ENCODE assay signal across 11 cellular contexts in genomic region chr6:49556429-49556837, GRCh38. TPM values are rescaled to one million over a fixed set of nuclear protein-coding genes. Genes with fewer than 3 reads are reported as not detected.
DNase-seq lines count a peak whose midpoint lies in the region; ATAC-seq and TF ChIP-seq lines count a peak whose summit lies in the region.
"Had no signal": no experiment of that assay in that cellular context is flagged by ENCODE, and none has a peak within 500 bp of the region (broad histone marks: within the 10 kb centered on the region; RNA-seq: fewer than 3 reads in every experiment).

No MANE protein-coding gene starts in this region.

- CTCF ChIA-PET in Calu3 (lab: Charles Lee) (no interaction called here), IMR-90 (lab: Yijun Ruan, JAX) (no interaction called here)

- H3K79me1 ChIP-seq in IMR-90 (ENCODE audit: low read depth in 1 of 2, low read length in 2 of 2): no peaks in the 10 kb centered on the region

- H3K56ac ChIP-seq in IMR-90 (ENCODE audit: extremely low read depth, insufficient read depth, low read length): no peak overlapping the region

- peaks cover 34% of the 10 kb centered on the region for H3K4me1 Mint-ChIP-seq in Calu3 (ENCODE audit: low read depth, unreplicated experiment)

- H3K14ac ChIP-seq in IMR-90 (replicated peaks; ENCODE audit: low read depth, low read length): no peak overlapping the region

- H2BK15ac ChIP-seq in IMR-90 (ENCODE audit: low read depth, low read length): no peak overlapping the region

- no peak overlapping the region for H2BK5ac ChIP-seq in IMR-90 (ENCODE audit: low read depth, low read length, poor library complexity, severe bottlenecking)

- BruUV-seq in Calu3 (replicated peaks; lab: Mats Ljungman, UMichigan) (no TSS peak), IMR-90 (replicated peaks; lab: Mats Ljungman, UMichigan) (no TSS peak)

- H4K91ac ChIP-seq in IMR-90 (ENCODE audit: insufficient read depth, low read depth, low read length): no peak overlapping the region

- dilution Hi-C loops in IMR-90 (cut with HindIII; ENCODE audit: low sequenced_read_pairs, unreplicated experiment): no loop called here

- POLR2A ChIA-PET in IMR-90 (lab: Charles Lee; ENCODE audit: unreplicated experiment): no interaction called here

- H3K18ac ChIP-seq in IMR-90 (ENCODE audit: low read depth, low read length): no peak overlapping the region

- ATAC-seq in IMR-90 (ENCODE audit: low read depth) (no peak), left lobe of liver (peak; percentile 82), HG03521 (IDR thresholded peaks at IDR 0.05; ENCODE audit: unreplicated experiment) (no peak), GM21723 (IDR thresholded peaks at IDR 0.05; ENCODE audit: unreplicated experiment) (no peak)
- ATAC-seq: naive thymus-derived CD4-positive, alpha-beta T cell had no signal

- H3K4me1 ChIP-seq in IMR-90 (ENCODE audit: control insufficient read depth, insufficient read depth, low read length): no peaks in the 10 kb centered on the region

- no peak overlapping the region for H2AK5ac ChIP-seq in IMR-90 (ENCODE audit: low read depth, low read length)

- H4K20me1 ChIP-seq in IMR-90 (ENCODE audit: insufficient read depth, low read length): no peaks in the 10 kb centered on the region

- no peaks in the 10 kb centered on the region for H3K9me1 ChIP-seq in IMR-90 (ENCODE audit: insufficient read depth, low read length)

- H2AK9ac ChIP-seq in IMR-90 (replicated peaks; ENCODE audit: low read depth, low read length, poor library complexity): no peak overlapping the region

- no peak overlapping the region for H3K9ac ChIP-seq in IMR-90 (ENCODE audit: low read depth, low read length)

- peaks cover 58% of the 10 kb centered on the region for H3K36me3 Mint-ChIP-seq in Calu3 (ENCODE audit: insufficient read depth, unreplicated experiment)
- H3K36me3 Mint-ChIP-seq: activated naive CD8-positive, alpha-beta T cell had no signal

- H4K8ac ChIP-seq in IMR-90 (ENCODE audit: low read depth in 2 of 2, low read length in 2 of 2): no peak overlapping the region

- no peak overlapping the region for H3K27ac ChIP-seq in IMR-90 (ENCODE audit: insufficient read depth, low read length)

- no peak overlapping the region for H3K4ac ChIP-seq in IMR-90 (ENCODE audit: low read depth, low read length)

- H3K4me3 Mint-ChIP-seq in Calu3 (ENCODE audit: low read depth, unreplicated experiment): peak overlapping the region; percentile 60
- H3K4me3 Mint-ChIP-seq: activated naive CD8-positive, alpha-beta T cell; naive thymus-derived CD4-positive, alpha-beta T cell had no signal

- TF ChIP-seq RAD21 in IMR-90 (IDR thresholded peaks at IDR 0.05; ENCODE audit: low read length): no peak

- H3K27me3 ChIP-seq in IMR-90 (ENCODE audit: control insufficient read depth, insufficient read depth, low read length): peaks cover 5% of the 10 kb centered on the region

- DNase-seq in Calu3 (peak; percentile 75), IMR-90 (peak; percentile 9), SHP77 treated with DMSO at 0.1 percent for 48 hours (lab: John Stamatoyannopoulos, UW) (peak; percentile 8), left lobe of liver (ENCODE audit: low spot score) (no peak), cerebellar nuclear complex (lab: John Stamatoyannopoulos, UW) (no peak), GDM1 (lab: John Stamatoyannopoulos, UW) (no peak)
- DNase-seq: naive thymus-derived CD4-positive, alpha-beta T cell had no signal

- TF ChIP-seq POLR2A in IMR-90 (IDR thresholded peaks at IDR 0.05; ENCODE audit: low read depth, low read length): no peak

- in situ Hi-C loops in IMR-90 (cut with MboI; ENCODE audit: low sequenced_read_pairs): no loop called here

- intact Hi-C loops in Calu3 (cut with micrococcal nuclease; ENCODE audit: unreplicated experiment): no loop called here
- intact Hi-C loops in IMR-90 (cut with micrococcal nuclease): no loop called here

- H3K4me3 ChIP-seq in IMR-90 (ENCODE audit: insufficient read depth, low read depth, low read length): no peak overlapping the region

- H3K9me3 ChIP-seq in IMR-90 (ENCODE audit: control insufficient read depth, insufficient read depth, low read length): no peaks in the 10 kb centered on the region

- peak overlapping the region; percentile 92 for H3K27ac Mint-ChIP-seq in Calu3 (ENCODE audit: unreplicated experiment)
- H3K27ac Mint-ChIP-seq: activated naive CD8-positive, alpha-beta T cell; naive thymus-derived CD4-positive, alpha-beta T cell had no signal

- H3K27me3 Mint-ChIP-seq in Calu3 (ENCODE audit: unreplicated experiment): no peaks in the 10 kb centered on the region

- TF ChIP-seq CTCF in Calu3 (IDR thresholded peaks at IDR 0.05; ENCODE audit: unreplicated experiment): no peak
- no peak for TF ChIP-seq CTCF in IMR-90 (conservative IDR thresholded peaks at IDR 0.05; ENCODE audit: low read depth, low read length)

- no peak overlapping the region for H3K23ac ChIP-seq in IMR-90 (ENCODE audit: low read depth, low read length)

- H3K36me3 ChIP-seq in IMR-90 (ENCODE audit: control insufficient read depth, insufficient read depth, low read length): no peaks in the 10 kb centered on the region

- H2AFZ ChIP-seq in IMR-90 (replicated peaks; ENCODE audit: low read length, poor library complexity): no peak overlapping the region

- H4K5ac ChIP-seq in IMR-90 (ENCODE audit: low read depth, low read length): no peak overlapping the region

- H3K4me2 ChIP-seq in IMR-90 (ENCODE audit: low read depth, low read length): no peak overlapping the region

- no peak overlapping the region for H2BK20ac ChIP-seq in IMR-90 (ENCODE audit: low read depth, low read length)

- no peak overlapping the region for H2BK120ac ChIP-seq in IMR-90 (ENCODE audit: low read depth, low read length)

- H3K9me3 Mint-ChIP-seq in Calu3 (ENCODE audit: low read depth, unreplicated experiment): no peaks in the 10 kb centered on the region
- H3K9me3 Mint-ChIP-seq: naive thymus-derived CD4-positive, alpha-beta T cell had no signal

TF ChIP-seq in IMR-90, 13 proteins besides CTCF, POLR2A, EP300 and RAD21:
- TF ChIP-seq BHLHE40 (IDR thresholded peaks at IDR 0.05; ENCODE audit: low read depth, low read length) (no peak), CEBPB (IDR thresholded peaks at IDR 0.05; ENCODE audit: low read depth, low read length) (peak; percentile 65)
TF ChIP-seq in IMR-90: peak in this region for 1.

RNA-seq across cellular contexts. Expression of gene C6orf141, which starts 6.0 kb away (rescaled TPM):
- total RNA-seq in Calu3 (2022): 60.9 and 74.2 TPM in 2 replicates
- total RNA-seq in IMR-90 (2012; rRNA removed): not detected in 2 replicates
- not detected in 2 replicates for polyA plus RNA-seq in IMR-90 (2012; rRNA removed)
- not detected in 2 replicates for polyA plus RNA-seq in IMR-90 (2012; cell fraction: cytosol; rRNA removed)
- polyA plus RNA-seq in IMR-90 (2012; cell fraction: nucleus; rRNA removed; ENCODE audit: low replicate concordance): not detected in 2 replicates
- total RNA-seq in left lobe of liver: 0.48 TPM
- polyA plus RNA-seq: naive thymus-derived CD4-positive, alpha-beta T cell had no signal

RNA-seq across cellular contexts. Expression of gene GLYATL3, which starts 56.7 kb away (rescaled TPM):
- total RNA-seq in Calu3 (2022) (not detected in 2 replicates), IMR-90 (2012; rRNA removed) (not detected in 2 replicates), left lobe of liver (not detected)
- polyA plus RNA-seq in IMR-90 (2012; rRNA removed): not detected in 2 replicates
- not detected in 2 replicates for polyA plus RNA-seq in IMR-90 (2012; cell fraction: cytosol; rRNA removed)
- not detected in 2 replicates for polyA plus RNA-seq in IMR-90 (2012; cell fraction: nucleus; rRNA removed; ENCODE audit: low replicate concordance)
- total RNA-seq: naive thymus-derived CD4-positive, alpha-beta T cell; subcutaneous adipose tissue had no signal
- polyA plus RNA-seq: naive thymus-derived CD4-positive, alpha-beta T cell had no signal

Comparison
In these comparisons a context has a peak if more than half of its experiments do, and no peak if none do; other contexts are left out.
1. DNase-seq: peak in Calu3 (single experiment), IMR-90 (single experiment) and SHP77 treated with DMSO at 0.1 percent for 48 hours (single experiment); none in left lobe of liver (single experiment), cerebellar nuclear complex (0 of 2) and GDM1 (single experiment).
2. RNA of gene C6orf141, which starts 6.0 kb away (total RNA-seq): 60.9 to 74.2 TPM in Calu3; 0.48 TPM in left lobe of liver (single experiment) and not detected in IMR-90; every median in the first group is over 10 times any median in the second.